In the genomic region with DNA sequence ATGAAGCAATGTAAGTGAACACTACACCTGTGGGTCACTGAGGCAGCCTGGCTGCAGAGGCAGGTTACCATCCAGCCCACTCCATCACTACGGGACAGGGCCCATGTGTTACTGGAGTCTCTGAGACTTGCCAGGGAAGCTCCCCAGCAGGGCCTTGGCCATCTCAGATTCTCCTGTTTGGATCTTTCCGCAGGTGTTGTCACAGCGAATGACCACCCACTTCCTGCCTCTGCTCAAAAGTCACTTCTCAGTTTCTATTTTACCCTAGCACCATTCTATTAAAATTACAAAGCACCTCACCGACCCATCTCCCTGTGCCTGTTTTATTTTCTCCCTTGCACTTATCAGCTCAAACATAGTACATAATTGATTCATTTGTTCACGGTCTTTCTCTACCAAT, we compare ENCODE assay signal across 19 cellular contexts. TPM values are rescaled to one million over a fixed set of nuclear protein-coding genes. Genes with fewer than 3 reads are reported as not detected.
DNase-seq lines count a peak whose midpoint lies in the region; ATAC-seq and TF ChIP-seq lines count a peak whose summit lies in the region.
"Had no signal": no experiment of that assay in that cellular context is flagged by ENCODE, and none has a peak within 500 bp of the region (broad histone marks: within the 10 kb centered on the region; RNA-seq: fewer than 3 reads in every experiment).

No MANE protein-coding gene starts in this region.

- no peaks in the 10 kb centered on the region for H3K79me2 ChIP-seq in GM23338 (replicated peaks; ENCODE audit: insufficient read depth)

- no peak overlapping the region for H3K27ac ChIP-seq in GM23338 (ENCODE audit: low read depth)
- H3K27ac ChIP-seq: PC-9, WERI-Rb-1 had no signal

- H3K36me3 Mint-ChIP-seq in GM23338 (ENCODE audit: low read depth) = no peaks in the 10 kb centered on the region
- H3K36me3 Mint-ChIP-seq: activated CD8-positive, alpha-beta memory T cell treated with anti-CD3 and anti-CD28 coated beads, Interleukin-2, amount 10 ng/mL, durations not matched to agents 7 days and 5 days; activated naive CD4-positive, alpha-beta T cell treated with anti-CD3 and anti-CD28 coated beads, Interleukin-2, amount 50 U/mL, for 24 hours; mesothelial cell of epicardium had no signal

- no peaks in the 10 kb centered on the region for H3K9me3 Mint-ChIP-seq in GM23338
- H3K9me3 Mint-ChIP-seq: activated naive CD4-positive, alpha-beta T cell treated with anti-CD3 and anti-CD28 coated beads, Interleukin-2, amount 50 U/mL, for 24 hours; mesothelial cell of epicardium had no signal

- peaks cover 2% of the 10 kb centered on the region for H3K27me3 Mint-ChIP-seq in GM23338 (ENCODE audit: insufficient read depth, low read depth, poor library complexity)
- H3K27me3 Mint-ChIP-seq: activated CD8-positive, alpha-beta memory T cell treated with anti-CD3 and anti-CD28 coated beads, Interleukin-2, amount 10 ng/mL, durations not matched to agents 7 days and 5 days; activated naive CD4-positive, alpha-beta T cell treated with anti-CD3 and anti-CD28 coated beads, Interleukin-2, amount 50 U/mL, for 24 hours had no signal

- ATAC-seq in GM19324 (IDR thresholded peaks at IDR 0.05; ENCODE audit: low FRiP score, unreplicated experiment) (peak; percentile 73), GM23338 (no peak), HG03196 (IDR thresholded peaks at IDR 0.05; ENCODE audit: unreplicated experiment) (peak; percentile 79)
- ATAC-seq: activated CD8-positive, alpha-beta memory T cell treated with anti-CD3 and anti-CD28 coated beads, Interleukin-2, amount 10 ng/mL, durations not matched to agents 7 days and 5 days had no signal

- H4K20me1 ChIP-seq in GM23338 (replicated peaks; ENCODE audit: insufficient read depth) = no peaks in the 10 kb centered on the region

- peak; percentile 31 for DNase-seq in GM10266 (ENCODE audit: extremely low spot score)
- peak; percentile 20 for DNase-seq in GM23338 (ENCODE audit: low spot score)
- no peak for DNase-seq in NCI-H82 treated with DMSO at 0.1 percent for 48 hours (lab: John Stamatoyannopoulos, UW; ENCODE audit: unreplicated experiment)
- DNase-seq in stimulated activated CD4-positive, alpha-beta T cell treated with anti-CD3 and anti-CD28 coated beads, Interleukin-1b, Interleukin-23, amount 100 ng/mL, for 48 hours = no peak
- DNase-seq in medulla oblongata (ENCODE audit: extremely low spot score) = no peak
- DNase-seq in activated CD8-positive, alpha-beta memory T cell treated with anti-CD3 and anti-CD28 coated beads, Interleukin-2, amount 50 U/mL, for 4 hours = no peak
- DNase-seq: 8988T; activated CD8-positive, alpha-beta memory T cell treated with anti-CD3 and anti-CD28 coated beads, Interleukin-2, amount 10 ng/mL, durations not matched to agents 7 days and 5 days; effector CD8-positive, alpha-beta T cell; NCI-H1417 treated with DMSO at 0.1 percent for 48 hours; PC-9; small intestine; WERI-Rb-1 had no signal

- no peaks in the 10 kb centered on the region for H3K27me3 ChIP-seq in GM23338 (ENCODE audit: insufficient read depth)

- H3K9me2 ChIP-seq in GM23338 (ENCODE audit: insufficient read depth) = peaks cover 6% of the 10 kb centered on the region

- H2AFZ ChIP-seq in GM23338 = peak overlapping the region; percentile 97; the same call in 1 of the 2 replicates
- H2AFZ ChIP-seq: PC-9 had no signal

- 0 out of 2 replicates have a peak overlapping the region, but pooled peaks have one; percentile 34 for H3K27ac Mint-ChIP-seq in GM23338
- H3K27ac Mint-ChIP-seq: activated CD8-positive, alpha-beta memory T cell treated with anti-CD3 and anti-CD28 coated beads, Interleukin-2, amount 10 ng/mL, durations not matched to agents 7 days and 5 days; activated naive CD4-positive, alpha-beta T cell treated with anti-CD3 and anti-CD28 coated beads, Interleukin-2, amount 50 U/mL, for 24 hours had no signal

- no peak overlapping the region for H3K4me2 ChIP-seq in GM23338
- H3K4me2 ChIP-seq: PC-9 had no signal

- H3K4me3 ChIP-seq in GM23338 = no peak overlapping the region
- H3K4me3 ChIP-seq: PC-9 had no signal

- no peak for TF ChIP-seq CTCF in GM10266 (IDR thresholded peaks at IDR 0.05; ENCODE audit: control insufficient read depth, insufficient read depth, low read depth, missing control alignments)
- TF ChIP-seq CTCF in GM23338 (conservative IDR thresholded peaks at IDR 0.05; ENCODE audit: low read depth in 2 of 2) = no peak

- H3K36me3 ChIP-seq in GM23338 (ENCODE audit: insufficient read depth) = no peaks in the 10 kb centered on the region
- H3K36me3 ChIP-seq: WERI-Rb-1 had no signal

- no peak overlapping the region for H3K4me3 Mint-ChIP-seq in GM23338
- H3K4me3 Mint-ChIP-seq: activated CD8-positive, alpha-beta memory T cell treated with anti-CD3 and anti-CD28 coated beads, Interleukin-2, amount 10 ng/mL, durations not matched to agents 7 days and 5 days; activated naive CD4-positive, alpha-beta T cell treated with anti-CD3 and anti-CD28 coated beads, Interleukin-2, amount 50 U/mL, for 24 hours; mesothelial cell of epicardium had no signal

- no peaks in the 10 kb centered on the region for H3K4me1 ChIP-seq in GM23338 (ENCODE audit: insufficient read depth)

- H3K4me1 Mint-ChIP-seq in GM23338 = peaks cover 14% of the 10 kb centered on the region
- H3K4me1 Mint-ChIP-seq: activated CD8-positive, alpha-beta memory T cell treated with anti-CD3 and anti-CD28 coated beads, Interleukin-2, amount 10 ng/mL, durations not matched to agents 7 days and 5 days; activated naive CD4-positive, alpha-beta T cell treated with anti-CD3 and anti-CD28 coated beads, Interleukin-2, amount 50 U/mL, for 24 hours had no signal

- H3F3A ChIP-seq in GM23338 (replicated peaks; ENCODE audit: low read depth) = no peaks in the 10 kb centered on the region

TF ChIP-seq in GM23338, 12 proteins besides CTCF, POLR2A, EP300 and RAD21 (continues in another document):
- TF ChIP-seq ZNF462 (CRISPR knock-in tag; IDR thresholded peaks at IDR 0.05) (no peak), STAT1 (IDR thresholded peaks at IDR 0.05; ENCODE audit: unreplicated experiment) (no peak), ZNF331 (CRISPR knock-in tag; IDR thresholded peaks at IDR 0.05; ENCODE audit: low read depth) (no peak), EZH2phosphoT487 (IDR thresholded peaks at IDR 0.05; ENCODE audit: unreplicated experiment) (no peak), NANOG (IDR thresholded peaks at IDR 0.05; ENCODE audit: borderline replicate concordance) (no peak), POLR2AphosphoS5 (IDR thresholded peaks at IDR 0.05; ENCODE audit: low read depth) (no peak), JUNB (IDR thresholded peaks at IDR 0.05; ENCODE audit: unreplicated experiment) (no peak)

RNA-seq across cellular contexts. Expression of gene L3MBTL4, which starts 34.5 kb away (rescaled TPM):
- 0.85 and 2.8 TPM in 2 replicates for total RNA-seq in GM23338 (2014; rRNA removed; shearing (Covaris generic))
- polyA plus RNA-seq in GM23338 (2016; fragmentation: Nextera tagmentation; extraction: Ambion mirVana) = 0.48 and 0.77 TPM in 2 replicates
- total RNA-seq: fibroblast of villous mesenchyme, G401, PC-9 had no signal

Comparison
In these comparisons a context has a peak if more than half of its experiments do, and no peak if none do; other contexts are left out.
1. DNase-seq: peak in GM10266 (single experiment) and GM23338 (single experiment); none in NCI-H82 treated with DMSO at 0.1 percent for 48 hours (single experiment), stimulated activated CD4-positive, alpha-beta T cell treated with anti-CD3 and anti-CD28 coated beads, Interleukin-1b, Interleukin-23, amount 100 ng/mL, for 48 hours (single experiment), medulla oblongata (single experiment) and activated CD8-positive, alpha-beta memory T cell treated with anti-CD3 and anti-CD28 coated beads, Interleukin-2, amount 50 U/mL, for 4 hours (single experiment).